Comparison of ENCODE assay signal across 8 cellular contexts in the genomic region with DNA sequence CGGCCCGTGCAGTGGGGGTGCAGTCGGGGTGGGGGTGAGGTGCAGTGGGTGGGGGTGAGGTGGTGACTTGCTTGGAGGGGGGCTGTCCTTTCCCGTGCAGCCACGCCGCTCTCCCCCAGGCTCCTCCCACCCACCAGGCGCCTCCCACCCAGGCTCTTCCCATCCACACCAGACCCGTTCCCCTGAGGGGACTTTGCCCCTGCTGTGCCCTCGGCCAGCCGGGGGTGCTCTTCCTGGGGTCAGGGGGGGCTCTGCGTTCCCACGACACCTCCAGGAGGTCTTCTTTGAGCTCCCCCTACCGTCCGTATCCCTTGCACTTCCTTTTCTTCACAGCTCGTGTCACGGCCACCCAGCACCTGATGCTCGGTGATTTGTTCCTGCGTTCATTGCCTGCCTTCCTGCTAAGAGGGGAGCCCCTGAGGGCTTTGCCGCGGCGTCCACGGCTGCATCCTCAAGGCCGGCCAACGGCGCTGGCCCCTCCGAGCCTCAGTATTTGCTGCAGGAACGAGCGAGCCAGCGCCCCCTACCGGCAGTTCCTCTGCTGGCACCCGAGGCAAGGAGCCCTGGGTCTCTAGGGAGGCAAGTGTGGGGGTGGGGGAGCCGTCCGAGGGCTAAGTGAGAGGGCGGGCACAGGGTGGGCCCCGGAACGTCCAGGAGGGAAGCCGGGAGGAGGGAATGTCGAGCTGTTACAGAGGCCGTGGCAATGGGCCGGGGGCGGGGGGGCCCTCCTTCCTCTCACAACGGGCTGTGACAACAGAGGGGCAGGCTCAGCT. TPM values are rescaled to one million over a fixed set of nuclear protein-coding genes. Genes with fewer than 3 reads are reported as not detected.
DNase-seq lines count a peak whose midpoint lies in the region; ATAC-seq and FAIRE-seq lines count a peak whose summit lies in the region.

No MANE protein-coding gene starts in this region.

- H3K27me3 Mint-ChIP-seq in CD4-positive, CD25-positive, alpha-beta regulatory T cell = peaks cover 44% of the 10 kb centered on the region

- no peaks in the 10 kb centered on the region for H3K9me3 ChIP-seq in CD4-positive, CD25-positive, alpha-beta regulatory T cell (ENCODE audit: control insufficient read depth in 2 of 2, low read length in 2 of 2)
- no peaks in the 10 kb centered on the region for H3K9me3 ChIP-seq in SJCRH30 (replicated peaks)

- H3K4me3 Mint-ChIP-seq in CD4-positive, CD25-positive, alpha-beta regulatory T cell = peak overlapping the region; percentile 81 to 95 (median 88)

- ATAC-seq in CD4-positive, CD25-positive, alpha-beta regulatory T cell (ENCODE audit: low read depth in 2 of 2) = peak in 1 of 2 donors; percentile 44

- H3K27ac ChIP-seq in CD4-positive, CD25-positive, alpha-beta regulatory T cell (ENCODE audit: insufficient read depth, low read length, poor library complexity, severe bottlenecking) = no peak overlapping the region
- no peak overlapping the region for H3K27ac ChIP-seq in SJCRH30
- H3K27ac ChIP-seq in substantia nigra (ENCODE audit: low read depth, low read length, poor library complexity, severe bottlenecking) = peak overlapping the region; percentile 77

- no peaks in the 10 kb centered on the region for H3K36me3 ChIP-seq in CD4-positive, CD25-positive, alpha-beta regulatory T cell (ENCODE audit: control insufficient read depth, insufficient read depth, low read length)
- no peaks in the 10 kb centered on the region for H3K36me3 ChIP-seq in SJCRH30

- peak overlapping the region in 1 of 3 donors; percentile 68 for H3K27ac Mint-ChIP-seq in CD4-positive, CD25-positive, alpha-beta regulatory T cell

- H3K4me1 ChIP-seq in CD4-positive, CD25-positive, alpha-beta regulatory T cell (ENCODE audit: control insufficient read depth, insufficient read depth, low read length, poor library complexity, severe bottlenecking) = peaks cover 12% of the 10 kb centered on the region
- no peaks in the 10 kb centered on the region for H3K4me1 ChIP-seq in SJCRH30

- H3K36me3 Mint-ChIP-seq in CD4-positive, CD25-positive, alpha-beta regulatory T cell = no peaks in the 10 kb centered on the region

- peak overlapping the region; percentile 24 for H3K4me3 ChIP-seq in CD4-positive, CD25-positive, alpha-beta regulatory T cell (ENCODE audit: low read depth, low read length)
- H3K4me3 ChIP-seq in SJCRH30 = peak overlapping the region; percentile 22

- peak; percentile 44 to 61 (median 61) for DNase-seq in CD4-positive, CD25-positive, alpha-beta regulatory T cell
- DNase-seq in HUDEP-2 (lab: John Stamatoyannopoulos, UW; ENCODE audit: unreplicated experiment in 76 of 76) (peak in 68 of 76 experiments; percentile 9 to 83 (median 61)), SJCRH30 (peak; percentile 88), frontal cortex (ENCODE audit: low spot score in 2 of 2) (peak; percentile 73 to 84), occipital lobe (lab: John Stamatoyannopoulos, UW) (peak; percentile 63), substantia nigra (lab: John Stamatoyannopoulos, UW) (peak in 46 of 49 donors; percentile 32 to 91 (median 74)), NCI-H128 (lab: John Stamatoyannopoulos, UW; ENCODE audit: unreplicated experiment) (no peak)
- DNase-seq in activated gamma-delta T cell treated with anti-CD3 and anti-CD28 coated beads, Interleukin-2, amount 50 U/mL, for 16 hours (ENCODE audit: low read depth) = peak; percentile 64

- H3K9me3 Mint-ChIP-seq in CD4-positive, CD25-positive, alpha-beta regulatory T cell = peaks cover 0 to 3% (median 0%) of the 10 kb centered on the region in 7 donors

- no peak for FAIRE-seq in frontal cortex (lab: Jason Lieb, UNC)

- no peaks in the 10 kb centered on the region for H3K27me3 ChIP-seq in CD4-positive, CD25-positive, alpha-beta regulatory T cell (ENCODE audit: control insufficient read depth, insufficient read depth, low read length)
- H3K27me3 ChIP-seq in SJCRH30 = peaks cover 31% of the 10 kb centered on the region

- peaks cover 0 to 17% (median 11%) of the 10 kb centered on the region in 4 donors for H3K4me1 Mint-ChIP-seq in CD4-positive, CD25-positive, alpha-beta regulatory T cell

RNA-seq across cellular contexts. Expression of a gene that starts 11.8 kb away (rescaled TPM):
- not detected for total RNA-seq in CD4-positive, CD25-positive, alpha-beta regulatory T cell
- polyA plus RNA-seq in CD4-positive, CD25-positive, alpha-beta regulatory T cell = not detected
- 0.02 and 0.13 TPM in 2 replicates for total RNA-seq in SJCRH30 (2014; rRNA removed; shearing (Covaris generic))
- 78.3 TPM for total RNA-seq in frontal cortex
- total RNA-seq in occipital lobe = 75.8 TPM

RNA-seq across cellular contexts. Expression of a gene that starts 42.7 kb away (rescaled TPM):
- not detected for total RNA-seq in CD4-positive, CD25-positive, alpha-beta regulatory T cell
- not detected for polyA plus RNA-seq in CD4-positive, CD25-positive, alpha-beta regulatory T cell
- total RNA-seq in SJCRH30 (2014; rRNA removed; shearing (Covaris generic)) = not detected in 2 replicates
- 0.82 TPM for total RNA-seq in frontal cortex
- 0.62 TPM for total RNA-seq in occipital lobe

RNA-seq across cellular contexts. Expression of a gene that starts 45.4 kb away (rescaled TPM):
- total RNA-seq in CD4-positive, CD25-positive, alpha-beta regulatory T cell = 18.5 TPM
- polyA plus RNA-seq in CD4-positive, CD25-positive, alpha-beta regulatory T cell = 10 to 100 TPM; 16.6 to 37.7 (median 28.4) TPM
- 17.7 and 23.8 TPM in 2 replicates for total RNA-seq in SJCRH30 (2014; rRNA removed; shearing (Covaris generic))
- total RNA-seq in frontal cortex (6.9 TPM), occipital lobe (3.9 TPM)

Comparison
In these comparisons a context has a peak if more than half of its experiments do, and no peak if none do; other contexts are left out.
1. RNA of a gene that starts 11.8 kb away (total RNA-seq): 78.3 TPM in frontal cortex (single experiment) and 75.8 TPM in occipital lobe (single experiment); 0.02 to 0.13 TPM in SJCRH30 and not detected in CD4-positive, CD25-positive, alpha-beta regulatory T cell (single experiment); every median in the first group is over 10 times any median in the second.